In the genomic region with DNA sequence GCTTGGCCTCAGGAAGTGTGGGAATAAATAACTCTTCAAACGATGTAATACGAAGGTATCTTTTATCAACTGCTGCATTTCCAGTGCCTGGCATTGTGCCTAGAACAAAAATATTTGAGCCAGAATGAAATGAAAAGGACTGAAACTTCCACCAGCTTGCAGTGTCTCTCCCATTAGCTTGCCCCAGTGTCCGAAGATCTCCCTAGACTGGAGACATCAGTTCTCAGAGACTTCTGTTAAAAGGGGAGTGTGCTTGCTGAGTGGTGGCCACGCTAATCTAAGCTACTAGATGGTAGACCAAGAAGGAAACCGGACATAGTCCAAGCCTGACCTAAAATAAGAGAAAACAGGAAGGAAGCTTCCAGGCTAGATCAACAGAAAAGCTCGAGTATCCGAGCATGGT, we compare ENCODE assay signal across 13 cellular contexts. TPM values are rescaled to one million over a fixed set of nuclear protein-coding genes. Genes with fewer than 3 reads are reported as not detected.
DNase-seq lines count a peak whose midpoint lies in the region; ATAC-seq and TF ChIP-seq lines count a peak whose summit lies in the region.
"Had no signal": no experiment of that assay in that cellular context is flagged by ENCODE, and none has a peak within 500 bp of the region (broad histone marks: within the 10 kb centered on the region; RNA-seq: fewer than 3 reads in every experiment).

No MANE protein-coding gene starts in this region.

- H3K36me3 Mint-ChIP-seq in activated naive CD4-positive, alpha-beta T cell treated with anti-CD3 and anti-CD28 coated beads, Interleukin-2, amount 50 U/mL, for 72 hours = no peaks in the 10 kb centered on the region
- H3K36me3 Mint-ChIP-seq: activated naive CD4-positive, alpha-beta T cell treated with anti-CD3 and anti-CD28 coated beads, Interleukin-2, amount 50 U/mL, for 24 hours; CD8-positive, alpha-beta T cell; naive thymus-derived CD4-positive, alpha-beta T cell had no signal

- H3K27ac ChIP-seq in ascending aorta (peak overlapping the region; percentile 76 to 77), heart left ventricle (peak overlapping the region; percentile 10 to 81 (median 51)), gastrocnemius medialis (peak overlapping the region; percentile 14 to 64 (median 54)), RWPE1 (no peak overlapping the region)

- H3K4me3 ChIP-seq in ascending aorta = peak overlapping the region in 1 of 2 donors; percentile 43
- H3K4me3 ChIP-seq in heart left ventricle = peak overlapping the region in 3 of 12 donors; percentile 3 to 19 (median 10)
- no peak overlapping the region for H3K4me3 ChIP-seq in gastrocnemius medialis

- ATAC-seq in heart left ventricle (peak; percentile 32 to 69 (median 58)), gastrocnemius medialis (peak; percentile 26 to 39)
- no peak for ATAC-seq in activated naive CD4-positive, alpha-beta T cell treated with anti-CD3 and anti-CD28 coated beads, Interleukin-2, amount 50 U/mL, for 72 hours
- ATAC-seq: activated CD4-positive, CD25-positive, alpha-beta regulatory T cell treated with anti-CD3 and anti-CD28 coated beads, Interleukin-2, amount 50 U/mL, for 24 hours; CD8-positive, alpha-beta T cell; naive thymus-derived CD4-positive, alpha-beta T cell had no signal

- H3K36me3 ChIP-seq in ascending aorta (no peaks in the 10 kb centered on the region), heart left ventricle (no peaks in the 10 kb centered on the region), gastrocnemius medialis (no peaks in the 10 kb centered on the region)

- CTCF ChIA-PET in RWPE1 (lab: Yijun Ruan, JAX) = interaction anchor here (0.5 to 0.8 kb wide), 2 partner anchors 361 to 408 kb away, joined by 3 to 5 read pairs; no protein-coding TSS in a partner anchor

- intact Hi-C loops in ascending aorta (cut with DNase I) (loop anchor here (2.0 to 10.0 kb wide), 3 partner anchors 526 to 1006 kb away; partner anchors contain the start of gene TIPARP), heart left ventricle (cut with DNase I) (loop anchor here in 3 of 10 donors (5.0 to 10.0 kb wide), 4 partner anchors 104 to 988 kb away; no protein-coding TSS in a partner anchor), gastrocnemius medialis (cut with DNase I; ENCODE audit: low total_unique reads) (no loop called here)

- H3K27me3 ChIP-seq in ascending aorta (no peaks in the 10 kb centered on the region), heart left ventricle (no peaks in the 10 kb centered on the region), gastrocnemius medialis (no peaks in the 10 kb centered on the region)

- WGBS in heart left ventricle, 4 donors = 11 to 17% (median 14%) methylated on average over 7 of the region's 7 CpGs

- no peak for TF ChIP-seq CTCF in ascending aorta (IDR thresholded peaks at IDR 0.05)
- no peak for TF ChIP-seq CTCF in heart left ventricle (IDR thresholded peaks at IDR 0.05)
- no peak for TF ChIP-seq CTCF in gastrocnemius medialis (IDR thresholded peaks at IDR 0.05 in 4 of 5, conservative IDR thresholded peaks at IDR 0.05 in 1 of 5)
- TF ChIP-seq CTCF in RWPE1 (conservative IDR thresholded peaks at IDR 0.05; ENCODE audit: low read depth) = no peak

- peaks cover 11 to 22% of the 10 kb centered on the region in 2 donors for H3K4me1 ChIP-seq in ascending aorta
- H3K4me1 ChIP-seq in heart left ventricle = peaks cover 0 to 38% (median 17%) of the 10 kb centered on the region in 12 donors
- H3K4me1 ChIP-seq in gastrocnemius medialis = peaks cover 9 to 20% of the 10 kb centered on the region in 2 donors

- H3K27ac Mint-ChIP-seq in activated naive CD4-positive, alpha-beta T cell treated with anti-CD3 and anti-CD28 coated beads, Interleukin-2, amount 50 U/mL, for 72 hours = no peak overlapping the region
- H3K27ac Mint-ChIP-seq: activated naive CD4-positive, alpha-beta T cell treated with anti-CD3 and anti-CD28 coated beads, Interleukin-2, amount 50 U/mL, for 24 hours; CD8-positive, alpha-beta T cell had no signal

- H3K9me3 Mint-ChIP-seq in activated naive CD4-positive, alpha-beta T cell treated with anti-CD3 and anti-CD28 coated beads, Interleukin-2, amount 50 U/mL, for 72 hours = no peaks in the 10 kb centered on the region
- H3K9me3 Mint-ChIP-seq: activated naive CD4-positive, alpha-beta T cell treated with anti-CD3 and anti-CD28 coated beads, Interleukin-2, amount 50 U/mL, for 24 hours; CD8-positive, alpha-beta T cell; naive thymus-derived CD4-positive, alpha-beta T cell had no signal

- H3K9me3 ChIP-seq in ascending aorta (no peaks in the 10 kb centered on the region), heart left ventricle (no peaks in the 10 kb centered on the region), gastrocnemius medialis (no peaks in the 10 kb centered on the region)

- POLR2A ChIA-PET in RWPE1 (lab: Yijun Ruan, JAX; ENCODE audit: low non-redundant PET) = no interaction called here

- peak; percentile 1 for DNase-seq in EL
- peak in 1 of 2 donors; percentile 71 for DNase-seq in ascending aorta (ENCODE audit: low spot score in 2 of 2)
- peak in 2 of 5 donors; percentile 18 to 37 for DNase-seq in heart left ventricle
- DNase-seq in gastrocnemius medialis = no peak
- DNase-seq in NCI-H345 treated with DMSO at 0.1 percent for 48 hours (lab: John Stamatoyannopoulos, UW; ENCODE audit: unreplicated experiment) = no peak
- DNase-seq in activated naive CD4-positive, alpha-beta T cell treated with anti-CD3 and anti-CD28 coated beads, Interleukin-2, amount 50 U/mL, for 72 hours (ENCODE audit: low spot score in 2 of 2) = no peak
- DNase-seq in RWPE1 (ENCODE audit: low spot score) = no peak
- DNase-seq in RKO (ENCODE audit: low spot score) = no peak
- DNase-seq: CD8-positive, alpha-beta T cell; naive thymus-derived CD4-positive, alpha-beta T cell; NK-92 treated with Interleukin-12 subunit alpha and Interleukin-12 subunit beta, amount 100 ng/mL, for 24 hours had no signal

- in situ Hi-C loops in gastrocnemius medialis (cut with MboI; ENCODE audit: low sequenced_read_pairs in 4 of 4) = loop anchor here in 3 of 4 donors (5.0 to 10.0 kb wide), 3 partner anchors 356 to 396 kb away; no protein-coding TSS in a partner anchor

- TF ChIP-seq POLR2A in heart left ventricle (IDR thresholded peaks at IDR 0.05) = peak in 1 of 2 donors; percentile 38
- TF ChIP-seq POLR2A in gastrocnemius medialis (IDR thresholded peaks at IDR 0.05) = no peak

RNA-seq across cellular contexts. Expression of gene KCNAB1, which starts 28.6 kb away (rescaled TPM):
- total RNA-seq in ascending aorta (15.1 TPM), heart left ventricle (1 to 10 TPM; 1.8 to 3.5 (median 2.6) TPM), gastrocnemius medialis (1 to 10 TPM in 3 of 4 donors, under 1 TPM in 1; 0.46 to 3.6 (median 1.9) TPM)
- polyA plus RNA-seq in heart left ventricle = 1 to 10 TPM; 1.1 to 2.0 TPM
- total RNA-seq in activated naive CD4-positive, alpha-beta T cell treated with anti-CD3 and anti-CD28 coated beads, Interleukin-2, amount 50 U/mL, for 72 hours = not detected
- total RNA-seq: CD8-positive, alpha-beta T cell; naive thymus-derived CD4-positive, alpha-beta T cell had no signal

Comparison
In these comparisons a context has a peak if more than half of its experiments do, and no peak if none do; other contexts are left out.
1. ATAC-seq: peak in heart left ventricle (4 of 4) and gastrocnemius medialis (2 of 2); none in activated naive CD4-positive, alpha-beta T cell treated with anti-CD3 and anti-CD28 coated beads, Interleukin-2, amount 50 U/mL, for 72 hours (0 of 2).